ENCODE assay signal across 1 cellular context in genomic region chr10:121988361-121989324, GRCh38.
TF ChIP-seq lines count a peak whose summit lies in the region.

A gene with protein sequence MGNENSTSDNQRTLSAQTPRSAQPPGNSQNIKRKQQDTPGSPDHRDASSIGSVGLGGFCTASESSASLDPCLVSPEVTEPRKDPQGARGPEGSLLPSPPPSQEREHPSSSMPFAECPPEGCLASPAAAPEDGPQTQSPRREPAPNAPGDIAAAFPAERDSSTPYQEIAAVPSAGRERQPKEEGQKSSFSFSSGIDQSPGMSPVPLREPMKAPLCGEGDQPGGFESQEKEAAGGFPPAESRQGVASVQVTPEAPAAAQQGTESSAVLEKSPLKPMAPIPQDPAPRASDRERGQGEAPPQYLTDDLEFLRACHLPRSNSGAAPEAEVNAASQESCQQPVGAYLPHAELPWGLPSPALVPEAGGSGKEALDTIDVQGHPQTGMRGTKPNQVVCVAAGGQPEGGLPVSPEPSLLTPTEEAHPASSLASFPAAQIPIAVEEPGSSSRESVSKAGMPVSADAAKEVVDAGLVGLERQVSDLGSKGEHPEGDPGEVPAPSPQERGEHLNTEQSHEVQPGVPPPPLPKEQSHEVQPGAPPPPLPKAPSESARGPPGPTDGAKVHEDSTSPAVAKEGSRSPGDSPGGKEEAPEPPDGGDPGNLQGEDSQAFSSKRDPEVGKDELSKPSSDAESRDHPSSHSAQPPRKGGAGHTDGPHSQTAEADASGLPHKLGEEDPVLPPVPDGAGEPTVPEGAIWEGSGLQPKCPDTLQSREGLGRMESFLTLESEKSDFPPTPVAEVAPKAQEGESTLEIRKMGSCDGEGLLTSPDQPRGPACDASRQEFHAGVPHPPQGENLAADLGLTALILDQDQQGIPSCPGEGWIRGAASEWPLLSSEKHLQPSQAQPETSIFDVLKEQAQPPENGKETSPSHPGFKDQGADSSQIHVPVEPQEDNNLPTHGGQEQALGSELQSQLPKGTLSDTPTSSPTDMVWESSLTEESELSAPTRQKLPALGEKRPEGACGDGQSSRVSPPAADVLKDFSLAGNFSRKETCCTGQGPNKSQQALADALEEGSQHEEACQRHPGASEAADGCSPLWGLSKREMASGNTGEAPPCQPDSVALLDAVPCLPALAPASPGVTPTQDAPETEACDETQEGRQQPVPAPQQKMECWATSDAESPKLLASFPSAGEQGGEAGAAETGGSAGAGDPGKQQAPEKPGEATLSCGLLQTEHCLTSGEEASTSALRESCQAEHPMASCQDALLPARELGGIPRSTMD (N-terminal part only) (plus strand): TSS chr10:121989163. CDS start chr10:122021982, 32,819 bp downstream.

TF ChIP-seq in HepG2, 621 proteins besides CTCF, POLR2A, EP300 and RAD21 (continued from another document):
- TF ChIP-seq USF2 (IDR thresholded peaks at IDR 0.05; ENCODE audit: low read depth, low read length) (peak; percentile 52; the same call in 1 of the 2 replicates), USF2 (CRISPR knock-in tag; IDR thresholded peaks at IDR 0.05; ENCODE audit: borderline replicate concordance) (peak; percentile 42; the same call in 1 of the 2 replicates), PRPF4 (IDR thresholded peaks at IDR 0.05; ENCODE audit: low read depth, low read length, poor library complexity, severe bottlenecking) (no peak), ZNF768 (CRISPR knock-in tag; IDR thresholded peaks at IDR 0.05) (no peak), SKI (IDR thresholded peaks at IDR 0.05; ENCODE audit: partially characterized antibody) (no peak), ASH2L (IDR thresholded peaks at IDR 0.05; ENCODE audit: insufficient read length, low read depth, low read length) (peak; percentile 17), HNRNPK (IDR thresholded peaks at IDR 0.05; ENCODE audit: low read depth, low read length, poor library complexity, severe bottlenecking) (no peak), PTBP1 (IDR thresholded peaks at IDR 0.05; ENCODE audit: low read depth, low read length, poor library complexity, severe bottlenecking) (no peak), PPARG (CRISPR knock-in tag; conservative IDR thresholded peaks at IDR 0.05) (no peak), ZNF724P (CRISPR knock-in tag; IDR thresholded peaks at IDR 0.05; ENCODE audit: borderline replicate concordance) (no peak), KLF6 (CRISPR knock-in tag; IDR thresholded peaks at IDR 0.05) (no peak), KAT8 (CRISPR knock-in tag; IDR thresholded peaks at IDR 0.05) (no peak), DZIP1 (CRISPR knock-in tag; IDR thresholded peaks at IDR 0.05) (no peak), ZNF281 (CRISPR knock-in tag; IDR thresholded peaks at IDR 0.05; ENCODE audit: borderline replicate concordance) (peak; percentile 46; the same call in 1 of the 2 replicates), ZNF775 (CRISPR knock-in tag; IDR thresholded peaks at IDR 0.05; ENCODE audit: borderline replicate concordance) (no peak), EZH2 (conservative IDR thresholded peaks at IDR 0.05; ENCODE audit: low read depth, low read length) (no peak), GABPA (IDR thresholded peaks at IDR 0.05; ENCODE audit: low read depth, low read length) (no peak; the same call in 1 of the 2 replicates), GABPA (CRISPR knock-in tag; IDR thresholded peaks at IDR 0.05; ENCODE audit: low read depth) (0 out of 2 replicates have a peak, but pooled peaks have one; percentile 14), MLX (CRISPR knock-in tag; IDR thresholded peaks at IDR 0.05) (no peak), BRCA1 (CRISPR knock-in tag; IDR thresholded peaks at IDR 0.05) (no peak), ZFP90 (CRISPR knock-in tag; IDR thresholded peaks at IDR 0.05; ENCODE audit: borderline replicate concordance) (no peak), ZNF543 (CRISPR knock-in tag; IDR thresholded peaks at IDR 0.05) (no peak), NBN (conservative IDR thresholded peaks at IDR 0.05) (no peak), SP2 (CRISPR knock-in tag; IDR thresholded peaks at IDR 0.05) (no peak), TFE3 (CRISPR knock-in tag; IDR thresholded peaks at IDR 0.05) (peak; percentile 82), ZNF589 (CRISPR knock-in tag; conservative IDR thresholded peaks at IDR 0.05) (no peak), PCBP2 (optimal IDR thresholded peaks at IDR 0.05; ENCODE audit: low read depth, low read length, poor library complexity, severe bottlenecking) (no peak), HES4 (CRISPR knock-in tag; IDR thresholded peaks at IDR 0.05; ENCODE audit: borderline replicate concordance) (no peak), ZNF576 (CRISPR knock-in tag; IDR thresholded peaks at IDR 0.05) (no peak), ZGPAT (CRISPR knock-in tag; IDR thresholded peaks at IDR 0.05) (0 out of 2 replicates have a peak, but pooled peaks have one; percentile 13), ZBTB4 (CRISPR knock-in tag; IDR thresholded peaks at IDR 0.05; ENCODE audit: borderline replicate concordance) (0 out of 2 replicates have a peak, but pooled peaks have one; percentile 24), ZNF7 (CRISPR knock-in tag; IDR thresholded peaks at IDR 0.05) (peak; percentile 96), NPAS2 (CRISPR knock-in tag; IDR thresholded peaks at IDR 0.05; ENCODE audit: borderline replicate concordance) (no peak), JARID2 (CRISPR knock-in tag; IDR thresholded peaks at IDR 0.05; ENCODE audit: insufficient replicate concordance) (no peak)
- TF ChIP-seq, protein P1, sequence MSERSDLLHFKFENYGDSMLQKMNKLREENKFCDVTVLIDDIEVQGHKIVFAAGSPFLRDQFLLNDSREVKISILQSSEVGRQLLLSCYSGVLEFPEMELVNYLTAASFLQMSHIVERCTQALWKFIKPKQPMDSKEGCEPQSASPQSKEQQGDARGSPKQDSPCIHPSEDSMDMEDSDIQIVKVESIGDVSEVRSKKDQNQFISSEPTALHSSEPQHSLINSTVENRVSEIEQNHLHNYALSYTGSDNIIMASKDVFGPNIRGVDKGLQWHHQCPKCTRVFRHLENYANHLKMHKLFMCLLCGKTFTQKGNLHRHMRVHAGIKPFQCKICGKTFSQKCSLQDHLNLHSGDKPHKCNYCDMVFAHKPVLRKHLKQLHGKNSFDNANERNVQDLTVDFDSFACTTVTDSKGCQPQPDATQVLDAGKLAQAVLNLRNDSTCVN (CRISPR knock-in tag; IDR thresholded peaks at IDR 0.05; ENCODE audit: borderline replicate concordance) = no peak
- TF ChIP-seq, protein P2, sequence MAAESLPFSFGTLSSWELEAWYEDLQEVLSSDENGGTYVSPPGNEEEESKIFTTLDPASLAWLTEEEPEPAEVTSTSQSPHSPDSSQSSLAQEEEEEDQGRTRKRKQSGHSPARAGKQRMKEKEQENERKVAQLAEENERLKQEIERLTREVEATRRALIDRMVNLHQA (CRISPR knock-in tag; IDR thresholded peaks at IDR 0.05) = no peak
